Comparison of ENCODE assay signal across 8 cellular contexts in the genomic region with DNA sequence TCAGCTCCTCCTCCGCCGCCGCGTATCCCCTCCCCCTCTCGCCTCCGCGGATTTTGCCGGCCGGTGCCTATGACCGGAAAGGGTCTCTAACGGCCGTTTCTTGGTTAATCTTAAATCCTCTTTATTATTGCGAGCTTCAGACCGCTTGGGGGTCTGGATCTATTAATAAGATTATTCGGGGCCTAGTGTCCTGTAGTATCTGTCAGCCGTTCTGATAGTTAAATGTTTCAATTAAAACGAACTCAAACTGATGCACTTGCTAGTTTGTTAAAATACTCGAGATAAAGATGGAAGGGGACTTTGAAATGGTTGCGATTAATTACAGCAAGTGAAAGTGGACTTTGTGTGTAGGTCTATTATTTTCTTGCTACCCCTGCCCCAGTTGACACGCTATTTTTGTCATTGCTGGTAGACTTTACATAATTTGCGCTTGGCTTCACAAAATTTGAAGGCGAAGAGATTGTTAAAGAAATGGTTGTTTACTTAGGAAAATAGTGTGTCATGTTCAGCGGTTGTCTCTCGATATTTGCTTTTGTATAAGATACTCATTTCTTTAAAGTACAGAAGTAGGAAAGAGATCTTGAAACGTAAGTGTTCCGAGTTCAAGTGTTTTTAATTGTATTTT. TPM values are rescaled to one million over a fixed set of nuclear protein-coding genes. Genes with fewer than 3 reads are reported as not detected.
DNase-seq lines count a peak whose midpoint lies in the region; ATAC-seq and TF ChIP-seq lines count a peak whose summit lies in the region.

No MANE protein-coding gene starts in this region.

- H3K36me3 ChIP-seq in CD4-positive, CD25-positive, alpha-beta regulatory T cell (ENCODE audit: control insufficient read depth, insufficient read depth, low read length): peaks cover 21% of the 10 kb centered on the region
- H3K36me3 ChIP-seq in duodenal mucosa (ENCODE audit: control insufficient read depth in 1 of 2, insufficient read depth in 2 of 2, low read length in 2 of 2): peaks cover 3 to 15% of the 10 kb centered on the region in 2 donors

- H3K36me3 Mint-ChIP-seq in CD4-positive, CD25-positive, alpha-beta regulatory T cell: peaks cover 17% of the 10 kb centered on the region
- peaks cover 34% of the 10 kb centered on the region for H3K36me3 Mint-ChIP-seq in HFFc6 (ENCODE audit: low read depth)
- peaks cover 10% of the 10 kb centered on the region for H3K36me3 Mint-ChIP-seq in T-cell

- H3K4me3 ChIP-seq in CD4-positive, CD25-positive, alpha-beta regulatory T cell (ENCODE audit: low read depth, low read length): peak overlapping the region; percentile 97
- H3K4me3 ChIP-seq in duodenal mucosa (ENCODE audit: low read depth in 1 of 2, low read length in 2 of 2): peak overlapping the region; percentile 85 to 90

- CTCF ChIA-PET in T-cell (lab: Charles Lee): interaction anchor here (0.5 to 1.5 kb wide), 7 partner anchors 14 to 592 kb away, joined by 3 to 5 read pairs (median 3); partner anchors contain the start of genes DNAJC28 (in 1 of the 2) and TMEM50B (in 1 of the 2)
- CTCF ChIA-PET in HEK293T (lab: Yijun Ruan, JAX): interaction anchor here (0.7 kb wide), 1 partner anchor 100 kb away, joined by 5 read pairs; no protein-coding TSS in a partner anchor

- H3K4me3 Mint-ChIP-seq in CD4-positive, CD25-positive, alpha-beta regulatory T cell: peak overlapping the region; percentile 94 to 100 (median 96)
- H3K4me3 Mint-ChIP-seq in HFFc6: peak overlapping the region; percentile 98
- peak overlapping the region; percentile 94 to 99 (median 98) for H3K4me3 Mint-ChIP-seq in T-cell

- H3K27ac ChIP-seq in CD4-positive, CD25-positive, alpha-beta regulatory T cell (ENCODE audit: insufficient read depth, low read length, poor library complexity, severe bottlenecking): peak overlapping the region; percentile 100
- H3K27ac ChIP-seq in duodenal mucosa (ENCODE audit: low read depth, low read length): peak overlapping the region; percentile 97

- TF ChIP-seq CTCF in HFFc6 (IDR thresholded peaks at IDR 0.05): no peak

- no peaks in the 10 kb centered on the region for H3K27me3 ChIP-seq in CD4-positive, CD25-positive, alpha-beta regulatory T cell (ENCODE audit: control insufficient read depth, insufficient read depth, low read length)
- no peaks in the 10 kb centered on the region for H3K27me3 ChIP-seq in duodenal mucosa (ENCODE audit: control insufficient read depth in 1 of 2, insufficient read depth in 2 of 2, low read length in 2 of 2)

- peak overlapping the region; percentile 99 for H3K27ac Mint-ChIP-seq in CD4-positive, CD25-positive, alpha-beta regulatory T cell
- H3K27ac Mint-ChIP-seq in HFFc6 (peak overlapping the region; percentile 100), T-cell (peak overlapping the region; percentile 100)

- peaks cover 23 to 63% (median 45%) of the 10 kb centered on the region in 4 donors for H3K4me1 Mint-ChIP-seq in CD4-positive, CD25-positive, alpha-beta regulatory T cell
- H3K4me1 Mint-ChIP-seq in HFFc6 (ENCODE audit: low read depth) (peaks cover 29% of the 10 kb centered on the region), T-cell (peaks cover 49 to 57% (median 55%) of the 10 kb centered on the region in 3 donors)

- H3K9ac ChIP-seq in duodenal mucosa (ENCODE audit: low read depth in 1 of 2, low read length in 2 of 2): peak overlapping the region; percentile 97

- no peaks in the 10 kb centered on the region for H3K9me3 Mint-ChIP-seq in CD4-positive, CD25-positive, alpha-beta regulatory T cell
- H3K9me3 Mint-ChIP-seq in HFFc6 (no peaks in the 10 kb centered on the region), T-cell (no peaks in the 10 kb centered on the region)

- POLR2A ChIA-PET in T-cell (lab: Charles Lee) (interaction anchor here (0.6 to 2.6 kb wide), 13 partner anchors 7 to 820 kb away, joined by 3 to 14 read pairs (median 4); partner anchors contain the start of genes DNAJC28 (in 1 of the 2) and TMEM50B (in 1 of the 2)), HEK293T (lab: Yijun Ruan, JAX) (interaction anchor here (0.9 to 2.0 kb wide), 6 partner anchors 8 to 63 kb away, joined by 3 to 7 read pairs (median 4); partner anchors contain the start of gene TMEM50B)

- DNase-seq in CD4-positive, CD25-positive, alpha-beta regulatory T cell: peak in 1 of 3 donors; percentile 55
- peak; percentile 20 for DNase-seq in HFFc6
- peak in 7 of 34 experiments; percentile 36 to 58 (median 47) for DNase-seq in T-cell
- DNase-seq in middle frontal gyrus (ENCODE audit: extremely low spot score, low spot score): peak; percentile 14
- DNase-seq in stimulated activated CD8-positive, alpha-beta memory T cell treated with anti-CD3 and anti-CD28 coated beads, Interleukin-7, amount 100 ng/mL, for 4 hours (ENCODE audit: low read depth in 2 of 2): peak; percentile 34 to 63
- no peak for DNase-seq in HEK293T (ENCODE audit: extremely low spot score)

- H3K9me3 ChIP-seq in CD4-positive, CD25-positive, alpha-beta regulatory T cell (ENCODE audit: control insufficient read depth in 2 of 2, low read length in 2 of 2): no peaks in the 10 kb centered on the region
- no peaks in the 10 kb centered on the region for H3K9me3 ChIP-seq in duodenal mucosa (ENCODE audit: control insufficient read depth in 1 of 2, low read length in 2 of 2)

- no peak for ATAC-seq in CD4-positive, CD25-positive, alpha-beta regulatory T cell (ENCODE audit: low read depth in 2 of 2)
- ATAC-seq in T-cell (replicated peaks in 1 of 4): no peak
- ATAC-seq in GM19324 (IDR thresholded peaks at IDR 0.05; ENCODE audit: low FRiP score, unreplicated experiment): no peak

- peaks cover 37% of the 10 kb centered on the region for H3K4me1 ChIP-seq in CD4-positive, CD25-positive, alpha-beta regulatory T cell (ENCODE audit: control insufficient read depth, insufficient read depth, low read length, poor library complexity, severe bottlenecking)
- peaks cover 20 to 23% of the 10 kb centered on the region in 2 donors for H3K4me1 ChIP-seq in duodenal mucosa (ENCODE audit: control insufficient read depth in 1 of 2, insufficient read depth in 2 of 2, low read length in 2 of 2)

- no peaks in the 10 kb centered on the region for H3K27me3 Mint-ChIP-seq in CD4-positive, CD25-positive, alpha-beta regulatory T cell
- peaks cover 1% of the 10 kb centered on the region; the same call in 1 of the 2 replicates for H3K27me3 Mint-ChIP-seq in HFFc6 (ENCODE audit: insufficient read depth)
- no peaks in the 10 kb centered on the region for H3K27me3 Mint-ChIP-seq in T-cell

TF ChIP-seq in HEK293T, 16 proteins besides CTCF, POLR2A, EP300 and RAD21:
- TF ChIP-seq BHLHE40 (IDR thresholded peaks at IDR 0.05; ENCODE audit: borderline replicate concordance): no peak
- TF ChIP-seq HDGF (IDR thresholded peaks at IDR 0.05; ENCODE audit: borderline replicate concordance): no peak
- no peak for TF ChIP-seq SP1 (IDR thresholded peaks at IDR 0.05)
- TF ChIP-seq SUZ12 (IDR thresholded peaks at IDR 0.05): no peak
- no peak for TF ChIP-seq ELF4 (IDR thresholded peaks at IDR 0.05)

RNA-seq across cellular contexts. Expression of gene SON, which starts 0.8 kb away (rescaled TPM):
- 358 TPM for total RNA-seq in CD4-positive, CD25-positive, alpha-beta regulatory T cell
- 100 to 1,000 TPM; 429 to 518 (median 444) TPM for polyA plus RNA-seq in CD4-positive, CD25-positive, alpha-beta regulatory T cell
- 100 to 1,000 TPM; 193 to 233 (median 219) TPM for total RNA-seq in HFFc6 (2021; fragmentation: NEBNext Ultra II Directional; extraction: Animal tissue kit (Norgen Biotek cat#: 25700))
- total RNA-seq in T-cell: 100 to 1,000 TPM; 360 to 418 (median 374) TPM

RNA-seq across cellular contexts. Expression of gene GART, which starts 1.7 kb away (rescaled TPM):
- 44.0 TPM for total RNA-seq in CD4-positive, CD25-positive, alpha-beta regulatory T cell
- polyA plus RNA-seq in CD4-positive, CD25-positive, alpha-beta regulatory T cell: 10 to 100 TPM; 45.5 to 63.9 (median 52.1) TPM
- 10 to 100 TPM; 72.6 to 87.5 (median 80.2) TPM for total RNA-seq in HFFc6 (2021; fragmentation: NEBNext Ultra II Directional; extraction: Animal tissue kit (Norgen Biotek cat#: 25700))
- 10 to 100 TPM; 37.6 to 97.4 (median 84.6) TPM for total RNA-seq in T-cell

RNA-seq across cellular contexts. Expression of gene DONSON, which starts 44.9 kb away (rescaled TPM):
- 15.2 TPM for total RNA-seq in CD4-positive, CD25-positive, alpha-beta regulatory T cell
- 1 to 10 TPM; 4.2 to 5.1 (median 4.9) TPM for polyA plus RNA-seq in CD4-positive, CD25-positive, alpha-beta regulatory T cell
- 10 to 100 TPM; 14.7 to 32.0 (median 28.6) TPM for total RNA-seq in HFFc6 (2021; fragmentation: NEBNext Ultra II Directional; extraction: Animal tissue kit (Norgen Biotek cat#: 25700))
- total RNA-seq in T-cell: 10 to 100 TPM in 3 of 5 donors, 1 to 10 TPM in 2; 8.9 to 14.6 (median 11.0) TPM

RNA-seq across cellular contexts. Expression of gene DNAJC28, which starts 52.1 kb away (rescaled TPM):
- 0.17 TPM for total RNA-seq in CD4-positive, CD25-positive, alpha-beta regulatory T cell
- under 1 TPM; 0.33 to 0.78 (median 0.73) TPM for polyA plus RNA-seq in CD4-positive, CD25-positive, alpha-beta regulatory T cell
- total RNA-seq in HFFc6 (2021; fragmentation: NEBNext Ultra II Directional; extraction: Animal tissue kit (Norgen Biotek cat#: 25700)): 1 to 10 TPM in 5 of 6 experiments, under 1 TPM in 1; 0.91 to 2.2 (median 1.2) TPM
- total RNA-seq in T-cell: 1 to 10 TPM in 1 of 5 donors, under 1 TPM in 3, not detected in 1; 0.53 to 1.2 (median 0.75) TPM
